ENCODE assay signal across 27 cellular contexts in genomic region chr22:20150381-20151275, GRCh38. TPM values are rescaled to one million over a fixed set of nuclear protein-coding genes. Genes with fewer than 3 reads are reported as not detected.
"Had no signal": no experiment of that assay in that cellular context is flagged by ENCODE, and none has a peak within 500 bp of the region (broad histone marks: within the 10 kb centered on the region; RNA-seq: fewer than 3 reads in every experiment).

CCDC188 (minus strand) TSS chr22:20151055; CDS start chr22:20150986, 69 bp downstream.

- DNase-seq: activated CD4-positive, alpha-beta T cell treated with anti-CD3 and anti-CD28 coated beads for 4 hours; activated CD4-positive, alpha-beta T cell treated with anti-CD3 and anti-CD28 coated beads, Interleukin-2, amount 50 U/mL, for 48 hours; activated CD8-positive, alpha-beta memory T cell treated with anti-CD3 and anti-CD28 coated beads, Interleukin-2, amount 50 U/mL, for 4 hours; activated gamma-delta T cell treated with Interleukin-2 at 50 U/mL for 16 hours; activated naive CD4-positive, alpha-beta T cell treated with anti-CD3 and anti-CD28 coated beads, Interleukin-2, amount 50 U/mL, for 16 hours; activated T-cell treated with anti-CD3 and anti-CD28 coated beads, Interleukin-2, amount 50 U/mL, for 1 hour; effector memory CD4-positive, alpha-beta T cell; gastrocnemius medialis; islet precursor cell; left ventricle myocardium inferior; mucosa of descending colon; right cardiac atrium; spleen; substantia nigra; thyroid gland had no signal

- H3K4me2 ChIP-seq: hepatocyte had no signal

- H3K27me3 ChIP-seq: gastrocnemius medialis, hepatocyte, thyroid gland, vagina had no signal

- H3K27ac Mint-ChIP-seq: natural killer cell treated with Interleukin-12 subunit alpha and Interleukin-12 subunit beta and Interleukin-15 and Interleukin-18, amount 100 ng/mL, for 72 hours; stimulated activated naive CD8-positive, alpha-beta T cell treated with anti-CD3 and anti-CD28 coated beads, Interleukin-15, Interleukin-2, amounts not matched to agents 100 ng/mL and 50 ng/mL, for 24 hours had no signal

- H3K9me3 ChIP-seq: gastrocnemius medialis, left ventricle myocardium inferior, mucosa of descending colon, spleen, thyroid gland, upper lobe of left lung, vagina had no signal

- H2AFZ ChIP-seq: hepatocyte, parathyroid adenoma had no signal

- H3K4me3 Mint-ChIP-seq: natural killer cell treated with Interleukin-12 subunit alpha and Interleukin-12 subunit beta and Interleukin-15 and Interleukin-18, amount 100 ng/mL, for 72 hours; stimulated activated naive CD8-positive, alpha-beta T cell treated with anti-CD3 and anti-CD28 coated beads, Interleukin-15, Interleukin-2, amounts not matched to agents 100 ng/mL and 50 ng/mL, for 24 hours had no signal

- H3K27me3 Mint-ChIP-seq: natural killer cell treated with Interleukin-12 subunit alpha and Interleukin-12 subunit beta and Interleukin-15 and Interleukin-18, amount 100 ng/mL, for 72 hours; stimulated activated naive CD8-positive, alpha-beta T cell treated with anti-CD3 and anti-CD28 coated beads, Interleukin-15, Interleukin-2, amounts not matched to agents 100 ng/mL and 50 ng/mL, for 24 hours had no signal

- H3K9me3 Mint-ChIP-seq: natural killer cell treated with Interleukin-12 subunit alpha and Interleukin-12 subunit beta and Interleukin-15 and Interleukin-18, amount 100 ng/mL, for 72 hours; stimulated activated naive CD8-positive, alpha-beta T cell treated with anti-CD3 and anti-CD28 coated beads, Interleukin-15, Interleukin-2, amounts not matched to agents 100 ng/mL and 50 ng/mL, for 24 hours had no signal

- H3K27ac ChIP-seq: gastrocnemius medialis, hepatocyte, left ventricle myocardium inferior, parathyroid adenoma, thyroid gland, upper lobe of left lung, vagina, VCaP had no signal

- ATAC-seq: gastrocnemius medialis; mucosa of descending colon; natural killer cell treated with Interleukin-12 subunit alpha and Interleukin-12 subunit beta and Interleukin-15 and Interleukin-18, amount 100 ng/mL, for 72 hours; right cardiac atrium had no signal

- H3K36me3 ChIP-seq: gastrocnemius medialis, thyroid gland, vagina had no signal

- H3K9ac ChIP-seq: parathyroid adenoma had no signal

- H3K4me3 ChIP-seq: gastrocnemius medialis, hepatocyte, left ventricle myocardium inferior, lung, mucosa of descending colon, spleen, thyroid gland, upper lobe of left lung, vagina had no signal

- H3K4me1 ChIP-seq: gastrocnemius medialis, left ventricle myocardium inferior, parathyroid adenoma, thyroid gland, vagina had no signal

- H3K36me3 Mint-ChIP-seq: natural killer cell treated with Interleukin-12 subunit alpha and Interleukin-12 subunit beta and Interleukin-15 and Interleukin-18, amount 100 ng/mL, for 72 hours had no signal

- H3K79me2 ChIP-seq: hepatocyte, parathyroid adenoma had no signal

RNA-seq across cellular contexts. Expression of gene CCDC188, which starts in this region (rescaled TPM):
- total RNA-seq: activated CD8-positive, alpha-beta memory T cell treated with anti-CD3 and anti-CD28 coated beads for 36 hours; bronchial epithelial cell; epithelial cell of proximal tubule; hepatocyte; left ventricle myocardium inferior; T-helper 1 cell treated with Interleukin-12 subunit alpha and Interleukin-12 subunit beta and Interleukin-4 antibody, amounts not matched to agents 30 ng/mL and 1 ng/mL, for 36 hours; vagina had no signal
- polyA plus RNA-seq: hepatocyte had no signal
